Comparison of ENCODE assay signal across 1 cellular context in genomic region chr17:3668279-3669084, GRCh38.
TF ChIP-seq lines count a peak whose summit lies in the region.

Gene EMC6 (plus strand): TSS chr17:3668812. CDS start chr17:3669147, 335 bp downstream.
Gene TAX1BP3 (minus strand): TSS chr17:3668578. CDS start chr17:3668526, 52 bp downstream.

TF ChIP-seq in HepG2, 621 proteins besides CTCF, POLR2A, EP300 and RAD21 (continued from another document and continues in another):
- TF ChIP-seq ZNF318 (CRISPR knock-in tag; IDR thresholded peaks at IDR 0.05), result no peak
- no peak for TF ChIP-seq ZEB1 (IDR thresholded peaks at IDR 0.05; ENCODE audit: insufficient replicate concordance, low read depth)
- 0 out of 2 replicates have a peak, but pooled peaks have one; percentile 22 for TF ChIP-seq TFE3 (CRISPR knock-in tag; IDR thresholded peaks at IDR 0.05)
- peak; percentile 7; the same call in 1 of the 2 replicates for TF ChIP-seq ZNF430 (CRISPR knock-in tag; IDR thresholded peaks at IDR 0.05)
- TF ChIP-seq DZIP1 (CRISPR knock-in tag; IDR thresholded peaks at IDR 0.05), result no peak; the same call in 1 of the 2 replicates
- no peak for TF ChIP-seq ZHX1 (CRISPR knock-in tag; IDR thresholded peaks at IDR 0.05; ENCODE audit: low read depth)
- TF ChIP-seq SUZ12 (IDR thresholded peaks at IDR 0.05; ENCODE audit: low read depth, low read length), result no peak
- TF ChIP-seq ZNF83 (CRISPR knock-in tag; IDR thresholded peaks at IDR 0.05; ENCODE audit: borderline replicate concordance), result peak; percentile 43; the same call in 1 of the 2 replicates
- no peak for TF ChIP-seq TOPORS (CRISPR knock-in tag; IDR thresholded peaks at IDR 0.05)
- TF ChIP-seq SP5 (CRISPR knock-in tag; IDR thresholded peaks at IDR 0.05; ENCODE audit: borderline replicate concordance, low read depth), result no peak
- no peak for TF ChIP-seq SNAI1 (CRISPR knock-in tag; IDR thresholded peaks at IDR 0.05; ENCODE audit: borderline replicate concordance)
- TF ChIP-seq MED13 (CRISPR knock-in tag; IDR thresholded peaks at IDR 0.05), result 0 out of 2 replicates have a peak, but pooled peaks have one; percentile 29
- no peak for TF ChIP-seq NFIB (CRISPR knock-in tag; IDR thresholded peaks at IDR 0.05; ENCODE audit: borderline replicate concordance)
- TF ChIP-seq MYPOP (CRISPR knock-in tag; IDR thresholded peaks at IDR 0.05), result peak; percentile 51; the same call in 1 of the 2 replicates
- TF ChIP-seq ZFP37 (CRISPR knock-in tag; IDR thresholded peaks at IDR 0.05; ENCODE audit: borderline replicate concordance), result no peak; the same call in 1 of the 2 replicates
- no peak for TF ChIP-seq ZNF260 (CRISPR knock-in tag; IDR thresholded peaks at IDR 0.05; ENCODE audit: borderline replicate concordance, low read depth)
- TF ChIP-seq ZNF552 (CRISPR knock-in tag; IDR thresholded peaks at IDR 0.05; ENCODE audit: borderline replicate concordance), result peak; percentile 61; the same call in 1 of the 2 replicates
- no peak; the same call in 1 of the 2 replicates for TF ChIP-seq RNF219 (CRISPR knock-in tag; IDR thresholded peaks at IDR 0.05)
- TF ChIP-seq REST (IDR thresholded peaks at IDR 0.05; ENCODE audit: borderline replicate concordance in 1 of 2, low read depth in 1 of 2, low read length in 2 of 2), result peak in 1 of 2 experiments; percentile 54; a peak in 1 of 4 replicates
- TF ChIP-seq ZNF24 (IDR thresholded peaks at IDR 0.05), result no peak
- 0 out of 2 replicates have a peak, but pooled peaks have one; percentile 30 for TF ChIP-seq AHR (CRISPR knock-in tag; IDR thresholded peaks at IDR 0.05)
- no peak; the same call in 1 of the 2 replicates for TF ChIP-seq WIZ (CRISPR knock-in tag; IDR thresholded peaks at IDR 0.05)
- TF ChIP-seq ZNF121 (CRISPR knock-in tag; IDR thresholded peaks at IDR 0.05), result no peak
- TF ChIP-seq ZNF562 (CRISPR knock-in tag; IDR thresholded peaks at IDR 0.05; ENCODE audit: borderline replicate concordance), result no peak
